In the genomic region with DNA sequence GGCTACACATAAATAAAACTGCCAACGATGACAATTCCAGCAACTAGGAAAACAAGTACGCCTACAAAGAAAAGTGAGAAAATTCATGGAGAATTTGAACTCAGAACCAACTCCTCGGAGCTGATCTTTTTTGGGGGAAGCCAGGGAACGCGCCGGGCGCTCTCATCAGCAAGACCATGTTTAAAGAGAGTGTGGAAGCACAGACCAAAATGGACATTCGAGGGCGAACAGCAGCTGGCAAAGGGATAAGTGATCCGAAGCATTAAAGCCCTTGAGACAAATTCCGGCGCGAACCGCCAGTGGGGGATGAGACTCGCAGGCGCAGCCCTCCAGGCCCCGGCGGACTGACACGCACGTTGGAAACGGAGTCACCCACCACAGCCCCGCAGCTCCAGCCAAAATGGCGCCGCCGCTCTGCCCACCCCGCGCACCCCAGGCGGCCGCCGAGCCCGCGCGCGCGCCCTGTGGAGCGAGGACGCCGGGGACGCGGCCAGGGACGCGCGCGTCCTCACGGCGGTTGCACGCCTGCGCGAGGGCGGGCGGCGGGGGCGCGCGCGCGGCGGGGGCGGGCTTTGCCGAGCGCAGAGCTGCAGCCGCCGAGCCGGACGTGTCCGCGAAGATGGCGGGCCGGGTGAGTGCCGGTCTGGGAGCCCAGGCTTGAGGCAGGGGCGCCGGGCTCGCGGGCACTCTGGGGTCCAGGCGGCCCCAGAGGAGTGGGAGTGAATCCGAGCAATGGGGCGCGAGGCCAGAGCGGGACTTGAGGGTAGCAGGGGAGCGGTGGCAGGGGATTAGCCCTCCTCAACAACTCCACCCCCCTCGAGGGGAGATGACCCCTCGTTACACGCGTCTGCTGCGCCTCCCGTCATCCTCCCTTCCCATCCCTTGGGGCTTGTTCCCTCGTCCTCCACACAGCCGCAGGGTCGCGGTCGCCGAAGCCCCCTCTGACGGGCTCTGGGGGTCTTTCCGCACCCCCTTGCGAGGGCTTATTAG, we compare ENCODE assay signal across 8 cellular contexts. TPM values are rescaled to one million over a fixed set of nuclear protein-coding genes. Genes with fewer than 3 reads are reported as not detected.
A peak's percentile ranks its signal among the peaks of the same experiment; 100 is the strongest.
DNase-seq lines count a peak whose midpoint lies in the region; ATAC-seq, FAIRE-seq and TF ChIP-seq lines count a peak whose summit lies in the region.
"Not testable (repeated sequence)": the region's sequence is repeated elsewhere in the genome, so short reads cannot be mapped to it uniquely, and the experiment has no call there.

A gene (plus strand): TSS at position 513 of the 990 bp plus-strand sequence. CDS start 107 bp downstream, at position 620.

- not testable (repeated sequence) for H2AFZ ChIP-seq in astrocyte (ENCODE audit: low read depth, low read length)

- H3K27ac ChIP-seq in Peyer's patch; astrocyte (ENCODE audit: low read depth, low read length); cardiac muscle cell; thyroid gland: not testable (repeated sequence)

- not testable (repeated sequence) for DNase-seq in Peyer's patch; astrocyte (ENCODE audit: low read depth); cardiac muscle cell (ENCODE audit: low read depth in 1 of 2, low spot score in 1 of 2); natural killer cell; thyroid gland

- not testable (repeated sequence) for H3K27me3 Mint-ChIP-seq in astrocyte (ENCODE audit: low read depth, unreplicated experiment); natural killer cell (ENCODE audit: low read depth in 2 of 2)

- H3K4me1 Mint-ChIP-seq in astrocyte (ENCODE audit: low read depth, unreplicated experiment); natural killer cell: not testable (repeated sequence)

- TF ChIP-seq CTCF in Peyer's patch (IDR thresholded peaks at IDR 0.05); astrocyte (IDR thresholded peaks at IDR 0.05; ENCODE audit: insufficient read depth, low read depth, low read length); cardiac muscle cell (IDR thresholded peaks at IDR 0.05; ENCODE audit: low read depth, low read length); natural killer cell (IDR thresholded peaks at IDR 0.05); thyroid gland (IDR thresholded peaks at IDR 0.05): not testable (repeated sequence)

- H3K36me3 ChIP-seq in Peyer's patch; astrocyte (ENCODE audit: insufficient read depth, low read length); cardiac muscle cell; thyroid gland: not testable (repeated sequence)

- not testable (repeated sequence) for H3K79me2 ChIP-seq in astrocyte (ENCODE audit: insufficient read depth, low read length)

- not testable (repeated sequence) for H3K4me1 ChIP-seq in Peyer's patch; astrocyte (ENCODE audit: insufficient read depth, low read length); cardiac muscle cell (ENCODE audit: low read depth); thyroid gland

- not testable (repeated sequence) for H3K36me3 Mint-ChIP-seq in astrocyte (ENCODE audit: low read depth, unreplicated experiment); natural killer cell

- not testable (repeated sequence) for H3K27ac Mint-ChIP-seq in astrocyte (ENCODE audit: unreplicated experiment); natural killer cell

- H3K4me2 ChIP-seq in astrocyte (ENCODE audit: low read length): not testable (repeated sequence)

- not testable (repeated sequence) for H3K27me3 ChIP-seq in Peyer's patch; astrocyte (ENCODE audit: insufficient read depth, low read length); cardiac muscle cell; thyroid gland

- not testable (repeated sequence) for FAIRE-seq in astrocyte (lab: Jason Lieb, UNC)

- not testable (repeated sequence) for H3K9ac ChIP-seq in astrocyte (ENCODE audit: low read length)

- H3K9me3 ChIP-seq in Peyer's patch; astrocyte (ENCODE audit: insufficient read depth, low read depth, low read length); cardiac muscle cell (ENCODE audit: low read depth); thyroid gland: not testable (repeated sequence)

- H3K4me3 ChIP-seq in Peyer's patch; astrocyte (ENCODE audit: insufficient read depth, low read depth, low read length); cardiac muscle cell; thyroid gland (replicated peaks in 1 of 3): not testable (repeated sequence)

- intact Hi-C loops in natural killer cell (cut with micrococcal nuclease); thyroid gland (cut with DNase I): not testable (repeated sequence)

- not testable (repeated sequence) for TF ChIP-seq POLR2A in Peyer's patch (IDR thresholded peaks at IDR 0.05); thyroid gland (IDR thresholded peaks at IDR 0.05)

- H3K4me3 Mint-ChIP-seq in astrocyte (ENCODE audit: unreplicated experiment); natural killer cell: not testable (repeated sequence)

- WGBS in thyroid gland, 2 donors: no CpG with 5 or more reads among the region's 95 CpGs

- H4K20me1 ChIP-seq in astrocyte (ENCODE audit: insufficient read depth, low read length): not testable (repeated sequence)

- not testable (repeated sequence) for H3K9me3 Mint-ChIP-seq in astrocyte (ENCODE audit: unreplicated experiment); natural killer cell

- ATAC-seq in GM18498 (IDR thresholded peaks at IDR 0.05; ENCODE audit: unreplicated experiment) (peak; percentile 81), GM21529 (IDR thresholded peaks at IDR 0.05; ENCODE audit: unreplicated experiment) (peak; percentile 73), HG03066 (IDR thresholded peaks at IDR 0.05; ENCODE audit: low read depth, unreplicated experiment) (peak; percentile 54), natural killer cell (peak; percentile 92 to 98 (median 93))

RNA-seq across cellular contexts. Expression of the gene that starts here (rescaled TPM):
- total RNA-seq in Peyer's patch (10 to 100 TPM; 24.5 to 80.0 (median 44.6) TPM), astrocyte (83.4 and 86.2 TPM in 2 replicates), cardiac muscle cell (18.6 and 24.0 TPM in 2 replicates), natural killer cell (10 to 100 TPM; 32.2 to 45.1 (median 39.9) TPM), thyroid gland (10 to 100 TPM; 28.9 to 61.9 (median 45.7) TPM)
- polyA plus RNA-seq in cardiac muscle cell: 26.2 and 29.0 TPM in 2 replicates
